9 cellular contexts compared by ENCODE assay signal in the genomic region with DNA sequence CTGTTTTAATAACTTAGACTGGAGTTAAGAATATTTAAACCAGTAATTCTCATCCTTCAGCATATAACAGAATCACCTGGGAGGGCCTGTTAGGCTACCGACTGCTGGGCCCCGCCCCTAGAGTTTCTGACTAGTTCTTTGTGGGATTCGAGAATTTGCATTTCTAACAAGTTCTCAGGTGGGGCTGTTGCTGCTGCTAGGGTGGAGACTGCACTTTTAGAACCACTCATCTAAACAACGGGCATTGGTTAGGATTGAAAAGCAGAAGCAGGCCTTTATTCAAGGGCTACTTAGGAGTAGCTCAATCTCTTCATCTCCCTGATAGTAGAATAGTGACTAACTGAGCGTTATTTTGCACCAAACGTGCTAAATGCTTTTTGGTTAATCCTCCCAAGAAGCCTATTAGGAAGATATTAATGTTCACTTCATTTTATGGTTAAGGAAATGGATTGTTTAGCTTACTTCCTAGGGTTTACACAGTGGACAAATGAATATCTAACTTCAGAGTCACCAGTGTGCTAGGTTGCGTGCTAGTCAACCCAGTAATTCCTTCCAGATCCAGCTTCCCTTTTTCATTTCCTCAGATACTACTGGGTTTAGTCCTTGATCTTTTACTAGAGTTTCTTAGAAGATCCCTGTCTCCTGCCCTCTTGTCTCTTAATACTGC. TPM values are rescaled to one million over a fixed set of nuclear protein-coding genes. Genes with fewer than 3 reads are reported as not detected.
DNase-seq lines count a peak whose midpoint lies in the region; ATAC-seq, FAIRE-seq and TF ChIP-seq lines count a peak whose summit lies in the region.
"Had no signal": no experiment of that assay in that cellular context is flagged by ENCODE, and none has a peak within 500 bp of the region (broad histone marks: within the 10 kb centered on the region; RNA-seq: fewer than 3 reads in every experiment).

No MANE protein-coding gene starts in this region.

- TF ChIP-seq CTCF in GM23338 (conservative IDR thresholded peaks at IDR 0.05; ENCODE audit: low read depth in 2 of 2) (no peak), HepG2 (CRISPR knock-in tag; IDR thresholded peaks at IDR 0.05) (no peak)

- no TSS peak for BruUV-seq in HepG2 (replicated peaks; lab: Mats Ljungman, UMichigan)

- peaks cover 4% of the 10 kb centered on the region for H3K27me3 Mint-ChIP-seq in GM23338 (ENCODE audit: insufficient read depth, low read depth, poor library complexity)
- no peaks in the 10 kb centered on the region for H3K27me3 Mint-ChIP-seq in activated naive CD8-positive, alpha-beta T cell treated with anti-CD3 and anti-CD28 coated beads for 36 hours

- H3K27ac Mint-ChIP-seq in GM23338, result no peak overlapping the region
- no peak overlapping the region for H3K27ac Mint-ChIP-seq in activated naive CD8-positive, alpha-beta T cell treated with anti-CD3 and anti-CD28 coated beads for 36 hours

- H3K9me3 ChIP-seq in HUES48 (ENCODE audit: control insufficient read depth, insufficient read depth, low read length) (no peaks in the 10 kb centered on the region), HepG2 (ENCODE audit: low read length) (no peaks in the 10 kb centered on the region)

- H3K36me3 Mint-ChIP-seq in GM23338 (ENCODE audit: low read depth), result peaks cover 3% of the 10 kb centered on the region; the same call in 2 of the 3 replicates
- peaks cover 16% of the 10 kb centered on the region for H3K36me3 Mint-ChIP-seq in activated naive CD8-positive, alpha-beta T cell treated with anti-CD3 and anti-CD28 coated beads for 36 hours

- TF ChIP-seq EP300 in HepG2 (IDR thresholded peaks at IDR 0.05; ENCODE audit: low read depth in 2 of 2, low read length in 2 of 2), result no peak
- TF ChIP-seq EP300 in HepG2 (CRISPR knock-in tag; IDR thresholded peaks at IDR 0.05; ENCODE audit: borderline replicate concordance), result no peak

- H3K4me1 ChIP-seq in GM23338 (ENCODE audit: insufficient read depth) (peaks cover 11% of the 10 kb centered on the region; the same call in 1 of the 2 replicates), HUES48 (ENCODE audit: control insufficient read depth, insufficient read depth, low read length) (peaks cover 13% of the 10 kb centered on the region), HepG2 (ENCODE audit: insufficient read depth, low read length) (no peaks in the 10 kb centered on the region)

- DNase-seq in GM23338 (ENCODE audit: low spot score) (peak; percentile 85), globus pallidus (ENCODE audit: low spot score) (peak; percentile 15), T-helper 1 cell (no peak), HepG2 (ENCODE audit: low spot score) (no peak)
- no peak for DNase-seq in activated naive CD8-positive, alpha-beta T cell treated with anti-CD3 and anti-CD28 coated beads for 36 hours
- no peak for DNase-seq in activated CD4-positive, alpha-beta T cell treated with anti-CD3 and anti-CD28 coated beads, Interleukin-2, amount 50 U/mL, for 4 hours
- DNase-seq: NCI-H748 treated with DMSO at 0.1 percent for 48 hours had no signal

- CTCF ChIA-PET in HepG2 (lab: Yijun Ruan, JAX; ENCODE audit: low intra/inter-chr PET ratio, low total read pairs), result no interaction called here

- WGBS in HepG2 (ENCODE audit: low lambda C conversion rate), result 91% methylated on average over 7 of the region's 7 CpGs

- H3K4me2 ChIP-seq in GM23338, result peak overlapping the region; percentile 5; the same call in 1 of the 2 replicates
- H3K4me2 ChIP-seq in HepG2 (ENCODE audit: low read depth, low read length), result no peak overlapping the region

- in situ Hi-C loops in HepG2 (cut with HindIII; ENCODE audit: extremely low pct_ligation_motif_present, low pct_unique_long_range_greater_than_20kb), result no loop called here

- no peaks in the 10 kb centered on the region for H3K9me2 ChIP-seq in GM23338 (ENCODE audit: insufficient read depth)

- H3K4me1 Mint-ChIP-seq in GM23338, result peaks cover 15% of the 10 kb centered on the region
- no peaks in the 10 kb centered on the region for H3K4me1 Mint-ChIP-seq in activated naive CD8-positive, alpha-beta T cell treated with anti-CD3 and anti-CD28 coated beads for 36 hours

- FAIRE-seq in HepG2 (lab: Jason Lieb, UNC), result no peak

- H2AFZ ChIP-seq in GM23338 (no peak overlapping the region), HepG2 (ENCODE audit: low read length) (no peak overlapping the region)

- no peak overlapping the region for H3K27ac ChIP-seq in GM23338 (ENCODE audit: low read depth)
- peak overlapping the region; percentile 22 for H3K27ac ChIP-seq in HUES48 (ENCODE audit: low read depth, low read length)
- H3K27ac ChIP-seq in HepG2 (ENCODE audit: extremely low read length, insufficient read depth, low read length), result no peak overlapping the region

- H3K36me3 ChIP-seq in GM23338 (ENCODE audit: insufficient read depth) (no peaks in the 10 kb centered on the region), HUES48 (ENCODE audit: control insufficient read depth, insufficient read depth, low read length) (peaks cover 23% of the 10 kb centered on the region), HepG2 (replicated peaks in 1 of 2; ENCODE audit: control insufficient read depth in 1 of 2, insufficient read depth in 2 of 2, low read length in 2 of 2) (peaks cover 0 to 12% of the 10 kb centered on the region in 2 experiments; a peak in 1 of 5 replicates)

- intact Hi-C loops in HepG2 (cut with micrococcal nuclease; ENCODE audit: unreplicated experiment), result no loop called here

- no peaks in the 10 kb centered on the region for H3K27me3 ChIP-seq in GM23338 (ENCODE audit: insufficient read depth)
- H3K27me3 ChIP-seq in HUES48 (ENCODE audit: control insufficient read depth, insufficient read depth, low read length), result no peaks in the 10 kb centered on the region
- H3K27me3 ChIP-seq in HepG2 (ENCODE audit: control insufficient read depth in 1 of 2, insufficient read depth in 2 of 2, low read length in 2 of 2), result no peaks in the 10 kb centered on the region

- H3K79me2 ChIP-seq in GM23338 (replicated peaks; ENCODE audit: insufficient read depth) (no peaks in the 10 kb centered on the region), HepG2 (ENCODE audit: insufficient read depth, low read length) (no peaks in the 10 kb centered on the region)

- H3K9me3 Mint-ChIP-seq in GM23338, result no peaks in the 10 kb centered on the region
- H3K9me3 Mint-ChIP-seq in activated naive CD8-positive, alpha-beta T cell treated with anti-CD3 and anti-CD28 coated beads for 36 hours, result peaks cover 3% of the 10 kb centered on the region

- no peak for TF ChIP-seq RAD21 in HepG2 (CRISPR knock-in tag; IDR thresholded peaks at IDR 0.05)

- H3F3A ChIP-seq in GM23338 (replicated peaks; ENCODE audit: low read depth), result no peaks in the 10 kb centered on the region

- no peak overlapping the region for H3K4me3 Mint-ChIP-seq in GM23338
- no peak overlapping the region for H3K4me3 Mint-ChIP-seq in activated naive CD8-positive, alpha-beta T cell treated with anti-CD3 and anti-CD28 coated beads for 36 hours

- H4K20me1 ChIP-seq in GM23338 (replicated peaks; ENCODE audit: insufficient read depth) (no peaks in the 10 kb centered on the region), HepG2 (ENCODE audit: insufficient read depth, low read length) (no peaks in the 10 kb centered on the region; the same call in 1 of the 2 replicates)

- H3K4me3 ChIP-seq in GM23338 (no peak overlapping the region), HUES48 (ENCODE audit: low read depth, low read length) (no peak overlapping the region), HepG2 (replicated peaks in 1 of 3; ENCODE audit: insufficient read depth in 1 of 3, low read depth in 2 of 3, low read length in 3 of 3) (no peak overlapping the region)

- H3K9ac ChIP-seq in HUES48 (ENCODE audit: low read depth, low read length), result 0 out of 2 replicates have a peak overlapping the region, but pooled peaks have one; percentile 18
- H3K9ac ChIP-seq in HepG2 (ENCODE audit: insufficient read depth, low read depth, low read length), result no peak overlapping the region

- POLR2A ChIA-PET in HepG2 (lab: Yijun Ruan, JAX), result no interaction called here

- TF ChIP-seq POLR2A in HepG2 (IDR thresholded peaks at IDR 0.05; ENCODE audit: insufficient read depth in 1 of 2, low read depth in 2 of 2, low read length in 2 of 2), result no peak

- ATAC-seq in GM18517 (IDR thresholded peaks at IDR 0.05; ENCODE audit: unreplicated experiment) (peak; percentile 88), GM23338 (peak; percentile 99), HepG2 (no peak)

RNA-seq across cellular contexts. Expression of gene UAP1, which starts 31.1 kb away (rescaled TPM):
- 32.9 and 33.3 TPM in 2 replicates for total RNA-seq in GM23338 (2014; rRNA removed; shearing (Covaris generic))
- polyA plus RNA-seq in GM23338 (2016; fragmentation: Nextera tagmentation; extraction: Ambion mirVana) (24.0 and 26.7 TPM in 2 replicates), HepG2 (2011; rRNA removed) (37.9 and 48.4 TPM in 2 replicates)
- 10 to 100 TPM; 48.5 to 50.5 TPM for total RNA-seq in activated naive CD8-positive, alpha-beta T cell treated with anti-CD3 and anti-CD28 coated beads for 36 hours
- total RNA-seq in HepG2 (2016; rRNA removed; fragmentation: Illumina TruSeq; extraction: Trizol), result 117 and 162 TPM in 2 replicates
- total RNA-seq in HepG2 (2016; cell fraction: cytosol; rRNA removed; fragmentation: Illumina TruSeq; extraction: Trizol; ENCODE audit: low read depth), result 62.4 and 68.0 TPM in 2 replicates
- total RNA-seq in HepG2 (2016; cell fraction: insoluble cytoplasmic fraction; rRNA removed; fragmentation: Illumina TruSeq; extraction: Trizol), result 109 and 140 TPM in 2 replicates
- total RNA-seq in HepG2 (2016; cell fraction: membrane; rRNA removed; fragmentation: Illumina TruSeq; extraction: Trizol), result 135 and 144 TPM in 2 replicates
- 66.8 and 67.6 TPM in 2 replicates for total RNA-seq in HepG2 (2016; cell fraction: nucleus; rRNA removed; fragmentation: Illumina TruSeq; extraction: Trizol)
- polyA plus RNA-seq in HepG2 (2011; cell fraction: cytosol; rRNA removed), result 20.2 and 33.8 TPM in 2 replicates
- 18.1 and 22.9 TPM in 2 replicates for polyA plus RNA-seq in HepG2 (2011; cell fraction: nucleus; rRNA removed)
- 51.4 and 61.8 TPM in 2 replicates for polyA plus RNA-seq in HepG2 (2012)
- polyA plus RNA-seq in HepG2 (2016; cell fraction: cytosol; fragmentation: Illumina TruSeq; extraction: Trizol; ENCODE audit: low read depth), result 57.2 and 59.6 TPM in 2 replicates
- polyA plus RNA-seq in HepG2 (2016; cell fraction: insoluble cytoplasmic fraction; fragmentation: Illumina TruSeq; extraction: Trizol; ENCODE audit: low read depth), result 107 and 111 TPM in 2 replicates
- polyA plus RNA-seq in HepG2 (2016; cell fraction: membrane; fragmentation: Illumina TruSeq; extraction: Trizol; ENCODE audit: low read depth), result 89.8 and 91.7 TPM in 2 replicates
- 62.8 and 91.5 TPM in 2 replicates for polyA plus RNA-seq in HepG2 (2016; cell fraction: nucleus; fragmentation: Illumina TruSeq; extraction: Trizol; ENCODE audit: insufficient read depth, low read depth)
- polyA minus RNA-seq in HepG2 (2011; rRNA and poly(A)+ RNA removed; ENCODE audit: low replicate concordance), result 19.0 and 32.6 TPM in 2 replicates
- polyA minus RNA-seq in HepG2 (2011; cell fraction: cytosol; rRNA and poly(A)+ RNA removed), result 27.3 and 28.9 TPM in 2 replicates
- 69.6 and 72.4 TPM in 2 replicates for polyA minus RNA-seq in HepG2 (2011; cell fraction: nucleus; rRNA and poly(A)+ RNA removed)

RNA-seq across cellular contexts. Expression of gene UHMK1, which starts 32.8 kb away (rescaled TPM):
- 28.3 and 30.2 TPM in 2 replicates for total RNA-seq in GM23338 (2014; rRNA removed; shearing (Covaris generic))
- 7.2 and 8.6 TPM in 2 replicates for polyA plus RNA-seq in GM23338 (2016; fragmentation: Nextera tagmentation; extraction: Ambion mirVana)
- total RNA-seq in activated naive CD8-positive, alpha-beta T cell treated with anti-CD3 and anti-CD28 coated beads for 36 hours, result 10 to 100 TPM; 58.8 to 58.9 TPM
- total RNA-seq in HepG2 (2016; rRNA removed; fragmentation: Illumina TruSeq; extraction: Trizol), result 20.0 and 27.9 TPM in 2 replicates
- 3.5 and 4.0 TPM in 2 replicates for total RNA-seq in HepG2 (2016; cell fraction: cytosol; rRNA removed; fragmentation: Illumina TruSeq; extraction: Trizol; ENCODE audit: low read depth)
- total RNA-seq in HepG2 (2016; cell fraction: insoluble cytoplasmic fraction; rRNA removed; fragmentation: Illumina TruSeq; extraction: Trizol), result 20.4 and 26.7 TPM in 2 replicates
- total RNA-seq in HepG2 (2016; cell fraction: membrane; rRNA removed; fragmentation: Illumina TruSeq; extraction: Trizol), result 17.2 and 20.4 TPM in 2 replicates
- 23.7 and 26.0 TPM in 2 replicates for total RNA-seq in HepG2 (2016; cell fraction: nucleus; rRNA removed; fragmentation: Illumina TruSeq; extraction: Trizol)
- polyA plus RNA-seq in HepG2 (2011; rRNA removed), result 10.4 and 12.9 TPM in 2 replicates
- 3.4 and 6.0 TPM in 2 replicates for polyA plus RNA-seq in HepG2 (2011; cell fraction: cytosol; rRNA removed)
- polyA plus RNA-seq in HepG2 (2011; cell fraction: nucleus; rRNA removed), result 7.7 and 10.2 TPM in 2 replicates
- 11.3 and 12.7 TPM in 2 replicates for polyA plus RNA-seq in HepG2 (2012)
- 1.5 TPM in 2 replicates for polyA plus RNA-seq in HepG2 (2016; cell fraction: cytosol; fragmentation: Illumina TruSeq; extraction: Trizol; ENCODE audit: low read depth)
- polyA plus RNA-seq in HepG2 (2016; cell fraction: insoluble cytoplasmic fraction; fragmentation: Illumina TruSeq; extraction: Trizol; ENCODE audit: low read depth), result 18.7 and 19.2 TPM in 2 replicates
- polyA plus RNA-seq in HepG2 (2016; cell fraction: membrane; fragmentation: Illumina TruSeq; extraction: Trizol; ENCODE audit: low read depth), result 6.1 and 6.5 TPM in 2 replicates
- 21.4 and 22.7 TPM in 2 replicates for polyA plus RNA-seq in HepG2 (2016; cell fraction: nucleus; fragmentation: Illumina TruSeq; extraction: Trizol; ENCODE audit: insufficient read depth, low read depth)
- polyA minus RNA-seq in HepG2 (2011; rRNA and poly(A)+ RNA removed; ENCODE audit: low replicate concordance), result 18.6 and 61.3 TPM in 2 replicates
- 13.9 and 17.8 TPM in 2 replicates for polyA minus RNA-seq in HepG2 (2011; cell fraction: cytosol; rRNA and poly(A)+ RNA removed)
- 37.1 and 40.5 TPM in 2 replicates for polyA minus RNA-seq in HepG2 (2011; cell fraction: nucleus; rRNA and poly(A)+ RNA removed)

Comparison
In these comparisons a context has a peak if more than half of its experiments do, and no peak if none do; other contexts are left out.
1. DNase-seq: peak in GM23338 (single experiment) and globus pallidus (single experiment); none in T-helper 1 cell (0 of 5), activated naive CD8-positive, alpha-beta T cell treated with anti-CD3 and anti-CD28 coated beads for 36 hours (single experiment), HepG2 (single experiment) and activated CD4-positive, alpha-beta T cell treated with anti-CD3 and anti-CD28 coated beads, Interleukin-2, amount 50 U/mL, for 4 hours (0 of 2).